8 cellular contexts compared by ENCODE assay signal in genomic region chr13:57631607-57632275, GRCh38. TPM values are rescaled to one million over a fixed set of nuclear protein-coding genes. Genes with fewer than 3 reads are reported as not detected.
A peak's percentile ranks its signal among the peaks of the same experiment; 100 is the strongest.
DNase-seq lines count a peak whose midpoint lies in the region; ATAC-seq and TF ChIP-seq lines count a peak whose summit lies in the region.

PCDH17 (plus strand) TSS chr13:57631744; CDS start chr13:57632547, 803 bp downstream.

- H2AFZ ChIP-seq in SK-N-SH (ENCODE audit: low read depth), result peak within 1 kb of the TSS; percentile 86

- H3K9ac ChIP-seq in SK-N-SH (no peak within 1 kb of the TSS), endocrine pancreas (ENCODE audit: control insufficient read depth, insufficient read depth, low read length) (peak within 1 kb of the TSS; percentile 92)

- H3K27ac ChIP-seq in SK-N-SH (ENCODE audit: low read depth in 2 of 2, low read length in 1 of 2), result peak within 1 kb of the TSS in 1 of 2 experiments; percentile 54; a peak in 2 of 4 replicates
- peak within 1 kb of the TSS; percentile 46 to 78 for H3K27ac ChIP-seq in lung (ENCODE audit: low read depth in 1 of 2, low read length in 1 of 2)
- no peak within 1 kb of the TSS for H3K27ac ChIP-seq in thoracic aorta

- no peaks in the 10 kb centered on the region for H3K9me2 ChIP-seq in SK-N-SH

- H3F3A ChIP-seq in SK-N-SH (replicated peaks; ENCODE audit: insufficient read depth), result peaks cover 7% of the 10 kb centered on the region

- POLR2A ChIA-PET in SK-N-SH (lab: Yijun Ruan, JAX), result no interaction called here

- H3K4me1 ChIP-seq in HAP-1 (no peaks in the 10 kb centered on the region; the same call in none of the 2 replicates), SK-N-SH (ENCODE audit: control insufficient read depth in 1 of 2, insufficient read depth in 2 of 2, low read depth in 1 of 2, low read length in 1 of 2) (peaks cover 4 to 20% of the 10 kb centered on the region in 2 experiments; a peak in 1 of 4 replicates), endocrine pancreas (ENCODE audit: control insufficient read depth, insufficient read depth, low read length) (peaks cover 10% of the 10 kb centered on the region), lung (ENCODE audit: control insufficient read depth in 2 of 2, insufficient read depth in 2 of 2, low read length in 2 of 2) (peaks cover 0 to 16% of the 10 kb centered on the region in 2 donors), thoracic aorta (ENCODE audit: control insufficient read depth in 1 of 2, low read depth in 2 of 2) (peaks cover 14 to 29% of the 10 kb centered on the region in 2 donors)

- CTCF ChIA-PET in SK-N-SH (lab: Yijun Ruan, JAX), result interaction anchor here (0.8 to 1.5 kb wide), 7 partner anchors 12 to 1687 kb away, joined by 3 to 4 read pairs (median 4); no protein-coding TSS in a partner anchor

- in situ Hi-C loops in HAP-1 (cut with MboI; ENCODE audit: low sequenced_read_pairs), result no loop called here

- H3K4me2 ChIP-seq in SK-N-SH, result peak within 1 kb of the TSS; percentile 93

- no peaks in the 10 kb centered on the region for H3K27me3 ChIP-seq in HAP-1 (ENCODE audit: low read depth)
- peaks cover 38% of the 10 kb centered on the region for H3K27me3 ChIP-seq in SK-N-SH (ENCODE audit: insufficient read depth)
- no peaks in the 10 kb centered on the region for H3K27me3 ChIP-seq in endocrine pancreas (ENCODE audit: control insufficient read depth, insufficient read depth, low read length)
- peaks cover 5% of the 10 kb centered on the region for H3K27me3 ChIP-seq in lung (ENCODE audit: control insufficient read depth, insufficient read depth)
- peaks cover 6% of the 10 kb centered on the region for H3K27me3 ChIP-seq in thoracic aorta (replicated peaks; ENCODE audit: insufficient read depth)

- H3K36me3 ChIP-seq in HAP-1 (replicated peaks) (no peaks in the 10 kb centered on the region), SK-N-SH (replicated peaks in 1 of 2; ENCODE audit: control insufficient read depth in 1 of 2, insufficient read depth in 2 of 2, low read length in 1 of 2) (no peaks in the 10 kb centered on the region), endocrine pancreas (ENCODE audit: control insufficient read depth, insufficient read depth, low read length) (no peaks in the 10 kb centered on the region), lung (ENCODE audit: control insufficient read depth in 2 of 2, insufficient read depth in 2 of 2, low read length in 2 of 2) (no peaks in the 10 kb centered on the region), thoracic aorta (no peaks in the 10 kb centered on the region)

- TF ChIP-seq RAD21 in SK-N-SH (IDR thresholded peaks at IDR 0.05; ENCODE audit: low read length), result no peak

- H4K20me1 ChIP-seq in SK-N-SH (ENCODE audit: insufficient read depth), result no peaks in the 10 kb centered on the region

- WGBS in SK-N-SH (ENCODE audit: low lambda C conversion rate), result 3% methylated on average over 20 of the region's 33 CpGs
- 1% methylated on average over 33 of the region's 33 CpGs for WGBS in lung, 2 donors

- no peak for TF ChIP-seq EP300 in SK-N-SH (IDR thresholded peaks at IDR 0.05; ENCODE audit: borderline replicate concordance in 1 of 2, low read depth in 1 of 2, low read length in 1 of 2)

- no peak for ATAC-seq in lung (ENCODE audit: insufficient read depth, low FRiP score)
- ATAC-seq in thoracic aorta (ENCODE audit: insufficient number of reproducible peaks, low FRiP score, low read depth), result no peak

- no peaks in the 10 kb centered on the region; the same call in 1 of the 2 replicates for H3K9me3 ChIP-seq in HAP-1
- H3K9me3 ChIP-seq in SK-N-SH, result no peaks in the 10 kb centered on the region
- no peaks in the 10 kb centered on the region for H3K9me3 ChIP-seq in endocrine pancreas (ENCODE audit: control insufficient read depth, low read length)
- peaks cover 0 to 20% of the 10 kb centered on the region in 2 donors for H3K9me3 ChIP-seq in lung (ENCODE audit: control insufficient read depth in 2 of 2, insufficient read depth in 1 of 2, low read length in 1 of 2)
- no peaks in the 10 kb centered on the region for H3K9me3 ChIP-seq in thoracic aorta

- DNase-seq in HAP-1 (ENCODE audit: low spot score in 2 of 2) (peak; percentile 66 to 80), SK-N-SH (peak; percentile 62), lung (ENCODE audit: low spot score) (peak; percentile 42), thoracic aorta (ENCODE audit: low spot score) (no peak), NCI-H774 (lab: John Stamatoyannopoulos, UW) (no peak), epidermal melanocyte (ENCODE audit: insufficient read length, low spot score) (no peak), CD1c-positive myeloid dendritic cell (ENCODE audit: extremely low spot score) (no peak)

- H3K79me2 ChIP-seq in SK-N-SH (ENCODE audit: insufficient read depth), result no peaks in the 10 kb centered on the region

- TF ChIP-seq CTCF in SK-N-SH (IDR thresholded peaks at IDR 0.05), result no peak
- TF ChIP-seq CTCF in lung (IDR thresholded peaks at IDR 0.05; ENCODE audit: control extremely low read depth, extremely low read depth), result no peak
- TF ChIP-seq CTCF in thoracic aorta (IDR thresholded peaks at IDR 0.05), result no peak

- H3K4me3 ChIP-seq in HAP-1, result peak within 1 kb of the TSS; percentile 48
- H3K4me3 ChIP-seq in SK-N-SH (ENCODE audit: low read depth in 2 of 2, low read length in 1 of 2), result peak within 1 kb of the TSS; percentile 51 to 70
- H3K4me3 ChIP-seq in endocrine pancreas (ENCODE audit: control insufficient read depth, insufficient read depth, low read length), result peak within 1 kb of the TSS; percentile 97
- H3K4me3 ChIP-seq in lung, result peak within 1 kb of the TSS; percentile 69
- H3K4me3 ChIP-seq in thoracic aorta, result peak within 1 kb of the TSS; percentile 73

TF ChIP-seq in SK-N-SH, 30 proteins besides CTCF, POLR2A, EP300 and RAD21:
- TF ChIP-seq MXI1 (IDR thresholded peaks at IDR 0.05; ENCODE audit: low read depth, low read length) (0 out of 2 replicates have a peak, but pooled peaks have one; percentile 28), MAX (IDR thresholded peaks at IDR 0.05; ENCODE audit: low read depth) (no peak), RXRA (IDR thresholded peaks at IDR 0.05; ENCODE audit: borderline replicate concordance, low read depth) (no peak), IRF3 (IDR thresholded peaks at IDR 0.05; ENCODE audit: low read depth, low read length) (no peak), TCF12 (IDR thresholded peaks at IDR 0.05) (no peak), GATA2 (CRISPR knock-in tag; IDR thresholded peaks at IDR 0.05) (peak; percentile 90), SIN3A (IDR thresholded peaks at IDR 0.05; ENCODE audit: borderline replicate concordance, low read depth, low read length) (no peak), YY1 (IDR thresholded peaks at IDR 0.05; ENCODE audit: low read depth) (no peak)

RNA-seq across cellular contexts. Expression of gene PCDH17, which starts in this region (rescaled TPM):
- polyA plus RNA-seq in SK-N-SH (2012; rRNA removed), result 0.13 and 0.21 TPM in 2 replicates
- polyA plus RNA-seq in SK-N-SH (2012; cell fraction: cytosol; rRNA removed), result 0.13 and 0.35 TPM in 2 replicates
- 0.11 and 0.25 TPM in 2 replicates for polyA plus RNA-seq in SK-N-SH (2012; cell fraction: nucleus; rRNA removed)
- total RNA-seq in lung, result 10 to 100 TPM; 48.4 to 64.7 TPM
- 10 to 100 TPM in 1 of 2 donors, 1 to 10 TPM in 1; 3.4 to 12.0 TPM for polyA plus RNA-seq in lung
- total RNA-seq in thoracic aorta, result 10 to 100 TPM in 1 of 2 donors, 1 to 10 TPM in 1; 4.1 to 12.3 TPM

Comparison
In these comparisons a context has a peak if more than half of its experiments do, and no peak if none do; other contexts are left out.
1. Peak in DNase-seq, H3K4me3 ChIP-seq and H3K4me2 ChIP-seq in SK-N-SH; RNA of the gene not detected or under 1 TPM.
2. DNase-seq: peak in HAP-1 (2 of 2) and lung (single experiment); none in thoracic aorta (single experiment), NCI-H774 (single experiment), epidermal melanocyte (single experiment) and CD1c-positive myeloid dendritic cell (single experiment).
3. H3K27ac ChIP-seq: peak in lung (2 of 2); none in thoracic aorta (0 of 2).
4. Peak in every context shown above with its lines, with median percentiles within 50 percentile points of each other: H3K4me3 ChIP-seq.